19 cellular contexts compared by ENCODE assay signal in the genomic region with DNA sequence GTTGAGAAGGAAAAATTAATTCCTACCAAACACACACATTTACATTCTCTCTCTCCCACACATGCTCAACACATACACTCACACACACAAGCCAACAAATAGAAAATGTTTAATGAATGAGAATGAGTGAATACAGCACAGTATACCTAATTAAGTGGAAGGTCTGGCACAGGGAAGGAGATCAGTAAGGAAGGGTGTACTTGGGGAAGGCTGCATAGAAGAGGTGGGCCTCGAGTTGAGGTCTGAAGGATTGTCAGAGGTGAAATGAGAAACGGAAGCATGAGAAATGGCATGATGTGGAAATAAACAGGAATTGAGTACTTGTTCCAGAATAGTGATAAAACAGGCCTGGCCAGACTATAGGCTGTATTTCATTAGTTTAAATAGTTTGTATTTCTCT.
"Had no signal": no experiment of that assay in that cellular context is flagged by ENCODE, and none has a peak within 500 bp of the region (broad histone marks: within the 10 kb centered on the region; RNA-seq: fewer than 3 reads in every experiment).

No MANE protein-coding gene starts in this region.

- H3K27ac Mint-ChIP-seq: activated T-helper 2 cell treated with anti-CD3 and anti-CD28 coated beads, Interferon-gamma antibody, Interleukin-2, Interleukin-4, amounts not matched to agents 10 μg/mL and 5 μg/mL and 100 μg/mL, durations not matched to agents 14 hours and 24 hours and 36 hours; stimulated activated naive B cell treated with anti-CD40 and anti-IgM and Interleukin-4, amounts not matched to agents 10 μg/mL and 1 μg/mL and 100 μg/mL, for 72 hours had no signal

- H3K4me3 ChIP-seq: esophagus muscularis mucosa, mucosa of descending colon, right atrium auricular region, thyroid gland had no signal

- H3K4me3 Mint-ChIP-seq: activated naive CD4-positive, alpha-beta T cell treated with anti-CD3 and anti-CD28 coated beads for 36 hours; stimulated activated naive B cell treated with anti-CD40 and anti-IgM and Interleukin-4, amounts not matched to agents 10 μg/mL and 1 μg/mL and 100 μg/mL, for 72 hours had no signal

- H3K27me3 ChIP-seq: esophagus muscularis mucosa, right atrium auricular region, thyroid gland had no signal

- H3K27me3 Mint-ChIP-seq: stimulated activated naive B cell treated with anti-CD40 and anti-IgM and Interleukin-4, amounts not matched to agents 10 μg/mL and 1 μg/mL and 100 μg/mL, for 72 hours had no signal

- H3K9me3 Mint-ChIP-seq: activated naive CD4-positive, alpha-beta T cell treated with anti-CD3 and anti-CD28 coated beads for 36 hours had no signal

- DNase-seq: activated CD4-positive, alpha-beta T cell treated with anti-CD3 and anti-CD28 coated beads for 48 hours; activated T-cell treated with anti-CD3 and anti-CD28 coated beads for 4 hours; mammary epithelial cell; mucosa of descending colon; naive thymus-derived CD4-positive, alpha-beta T cell; stimulated activated CD4-positive, alpha-beta T cell treated with anti-CD3 and anti-CD28 coated beads, Interleukin-15, amount 100 ng/mL, for 24 hours; stimulated activated CD4-positive, alpha-beta T cell treated with anti-CD3 and anti-CD28 coated beads, Interleukin-4, amount 100 ng/mL, for 1 hour; stimulated activated naive B cell treated with anti-CD40 and anti-IgM and Interleukin-4, amounts not matched to agents 10 μg/mL and 1 μg/mL and 100 μg/mL, for 72 hours; T1000; thyroid gland; WERI-Rb-1 had no signal

- H3K27ac ChIP-seq: esophagus muscularis mucosa, thyroid gland, WERI-Rb-1 had no signal

- ATAC-seq: left lobe of liver, mucosa of descending colon had no signal

- FAIRE-seq: endometrium, keratinocyte, urothelium cell line had no signal

- H3K9me3 ChIP-seq: esophagus muscularis mucosa, mucosa of descending colon, right atrium auricular region, thyroid gland had no signal

- H3K4me1 ChIP-seq: esophagus muscularis mucosa, thyroid gland had no signal

- H3K36me3 ChIP-seq: right atrium auricular region, thyroid gland, WERI-Rb-1 had no signal
